In genomic region chr2:207181526-207182274, GRCh38 we compare ENCODE assay signal across 26 cellular contexts.
"Had no signal": no experiment of that assay in that cellular context is flagged by ENCODE, and none has a peak within 500 bp of the region (broad histone marks: within the 10 kb centered on the region; RNA-seq: fewer than 3 reads in every experiment).

No MANE protein-coding gene starts in this region.

- H3K4me1 ChIP-seq: colonic mucosa, esophagus muscularis mucosa, heart left ventricle, left lung, lower lobe of right lung, right atrium auricular region, suprapubic skin, upper lobe of right lung had no signal

- H3K4me1 Mint-ChIP-seq: central memory CD8-positive, alpha-beta T cell; neural crest cell had no signal

- H3K4me3 Mint-ChIP-seq: activated T-cell treated with anti-CD3 and anti-CD28 coated beads, Interleukin-2, amount 50 U/mL, for 72 hours; central memory CD8-positive, alpha-beta T cell; naive thymus-derived CD8-positive, alpha-beta T cell; neural crest cell had no signal

- H3K9me3 Mint-ChIP-seq: activated naive CD4-positive, alpha-beta T cell treated with anti-CD3 and anti-CD28 coated beads, Interleukin-2, amount 50 U/mL, for 72 hours; activated T-cell treated with anti-CD3 and anti-CD28 coated beads, Interleukin-2, amount 50 U/mL, for 72 hours; central memory CD8-positive, alpha-beta T cell; neural crest cell had no signal

- H3K9me3 ChIP-seq: colonic mucosa, esophagus muscularis mucosa, left lung, lower lobe of right lung, suprapubic skin, tibial artery, upper lobe of right lung had no signal

- H3K27me3 Mint-ChIP-seq: naive thymus-derived CD8-positive, alpha-beta T cell had no signal

- ATAC-seq: activated naive CD4-positive, alpha-beta T cell treated with anti-CD3 and anti-CD28 coated beads, Interleukin-2, amount 50 U/mL, for 72 hours; activated T-cell treated with anti-CD3 and anti-CD28 coated beads, Interleukin-2, amount 50 U/mL, for 72 hours; foreskin keratinocyte; heart left ventricle; left lung; lower lobe of right lung; naive thymus-derived CD8-positive, alpha-beta T cell; upper lobe of right lung had no signal

- H3K27ac ChIP-seq: colonic mucosa, dorsolateral prefrontal cortex, esophagus muscularis mucosa, foreskin keratinocyte, heart left ventricle, left lung, lower lobe of right lung, right atrium auricular region, suprapubic skin, tibial artery, upper lobe of right lung had no signal

- H3K36me3 ChIP-seq: colonic mucosa, esophagus muscularis mucosa, heart left ventricle, left lung, lower lobe of right lung, right atrium auricular region, suprapubic skin, tibial artery, upper lobe of right lung had no signal

- H3K27me3 ChIP-seq: colonic mucosa, dorsolateral prefrontal cortex, esophagus muscularis mucosa, foreskin keratinocyte, heart left ventricle, left lung, right atrium auricular region, suprapubic skin, tibial artery, upper lobe of right lung had no signal

- H3K27ac Mint-ChIP-seq: activated naive CD4-positive, alpha-beta T cell treated with anti-CD3 and anti-CD28 coated beads, Interleukin-2, amount 50 U/mL, for 72 hours; activated T-cell treated with anti-CD3 and anti-CD28 coated beads, Interleukin-2, amount 50 U/mL, for 72 hours; naive thymus-derived CD8-positive, alpha-beta T cell had no signal

- DNase-seq: activated CD4-positive, alpha-beta T cell treated with anti-CD3 and anti-CD28 coated beads for 4 hours; activated CD4-positive, alpha-beta T cell treated with anti-CD3 and anti-CD28 coated beads, Interleukin-2, amount 50 U/mL, for 4 hours; activated naive CD4-positive, alpha-beta T cell; activated T-cell treated with anti-CD3 and anti-CD28 coated beads for 4 hours; activated T-cell treated with anti-CD3 and anti-CD28 coated beads, Interleukin-2, amount 50 U/mL, for 72 hours; anterior cingulate cortex; colonic mucosa; dorsolateral prefrontal cortex; effector memory CD4-positive, alpha-beta T cell; foreskin keratinocyte; heart left ventricle; left lung; lower lobe of right lung; mesenchymal stem cell; naive thymus-derived CD8-positive, alpha-beta T cell; nucleus accumbens; stimulated activated CD4-positive, alpha-beta T cell treated with anti-CD3 and anti-CD28 coated beads, Interleukin-15, amount 100 ng/mL, for 24 hours; stimulated activated naive CD4-positive, alpha-beta T cell; tibial artery; upper lobe of right lung had no signal

- H3K4me3 ChIP-seq: colonic mucosa, dorsolateral prefrontal cortex, esophagus muscularis mucosa, heart left ventricle, left lung, lower lobe of right lung, right atrium auricular region, suprapubic skin, tibial artery, upper lobe of right lung had no signal
